Comparison of ENCODE assay signal across 9 cellular contexts in the genomic region with DNA sequence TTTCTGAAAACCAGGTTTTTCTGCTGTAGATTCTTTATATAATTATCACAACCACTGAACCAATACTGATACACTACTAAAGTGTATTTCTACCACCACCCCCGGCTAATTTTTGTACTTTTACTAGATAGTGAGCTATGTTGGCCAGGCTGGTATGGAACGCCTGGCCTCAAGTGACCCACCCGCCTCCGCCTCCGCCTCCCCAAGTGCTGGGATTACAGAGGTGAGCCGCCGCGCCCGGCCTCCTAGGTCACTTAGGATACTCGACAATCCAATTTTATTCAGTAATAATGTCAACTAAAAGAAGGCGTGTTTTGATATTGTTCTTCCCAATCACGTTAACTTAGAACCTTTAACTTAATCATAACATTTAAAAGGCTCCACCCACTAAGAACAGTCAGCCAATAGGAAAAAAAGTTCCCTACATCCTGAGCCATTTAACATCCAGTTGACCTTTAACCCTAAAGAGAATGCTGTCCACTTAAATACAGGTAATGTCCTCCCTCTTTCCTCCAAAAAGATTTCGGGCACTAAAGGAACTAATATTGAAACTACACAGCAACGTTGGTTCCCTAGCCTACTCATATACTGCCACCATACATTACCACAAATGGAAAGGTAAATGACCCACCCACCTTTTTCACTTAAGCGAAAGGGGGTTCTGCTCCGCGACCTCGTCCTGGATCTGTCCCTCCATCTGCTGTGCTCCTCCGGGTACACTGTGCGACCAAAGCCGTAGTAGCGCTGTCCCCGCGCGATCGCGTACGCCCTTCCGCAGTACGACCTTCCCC. TPM values are rescaled to one million over a fixed set of nuclear protein-coding genes. Genes with fewer than 3 reads are reported as not detected.
DNase-seq lines count a peak whose midpoint lies in the region; ATAC-seq and TF ChIP-seq lines count a peak whose summit lies in the region.
"Had no signal": no experiment of that assay in that cellular context is flagged by ENCODE, and none has a peak within 500 bp of the region (broad histone marks: within the 10 kb centered on the region; RNA-seq: fewer than 3 reads in every experiment).

No MANE protein-coding gene starts in this region.

- H3K9me3 Mint-ChIP-seq in activated naive CD8-positive, alpha-beta T cell treated with anti-CD3 and anti-CD28 coated beads for 36 hours: no peaks in the 10 kb centered on the region

- H3K27me3 Mint-ChIP-seq in activated naive CD8-positive, alpha-beta T cell treated with anti-CD3 and anti-CD28 coated beads for 36 hours: no peaks in the 10 kb centered on the region

- H2AFZ ChIP-seq in DND-41 (ENCODE audit: low read depth, low read length): peak overlapping the region; percentile 85; the same call in 1 of the 2 replicates
- H2AFZ ChIP-seq in smooth muscle cell (ENCODE audit: low read depth): no peak overlapping the region

- H3K4me2 ChIP-seq in DND-41 (ENCODE audit: insufficient read depth, low read length) (peak overlapping the region; percentile 76), smooth muscle cell (peak overlapping the region; percentile 93)

- peaks cover 58% of the 10 kb centered on the region for H3K36me3 ChIP-seq in DND-41 (ENCODE audit: insufficient read depth, low read length)
- H3K36me3 ChIP-seq in iPS-15b (ENCODE audit: control insufficient read depth, insufficient read depth, low read length): peaks cover 26% of the 10 kb centered on the region
- H3K36me3 ChIP-seq in smooth muscle cell (ENCODE audit: low read depth): peaks cover 28% of the 10 kb centered on the region

- peaks cover 30% of the 10 kb centered on the region for H4K20me1 ChIP-seq in DND-41 (ENCODE audit: insufficient read depth, low read length)
- H4K20me1 ChIP-seq in smooth muscle cell (ENCODE audit: low read depth): peaks cover 51% of the 10 kb centered on the region

- H3K36me3 Mint-ChIP-seq in activated naive CD8-positive, alpha-beta T cell treated with anti-CD3 and anti-CD28 coated beads for 36 hours: peaks cover 47% of the 10 kb centered on the region

- TF ChIP-seq CTCF in DND-41 (IDR thresholded peaks at IDR 0.05; ENCODE audit: borderline replicate concordance, extremely low read depth, low read length, poor library complexity, severe bottlenecking) (no peak), smooth muscle cell (IDR thresholded peaks at IDR 0.05; ENCODE audit: borderline replicate concordance, insufficient read depth, poor library complexity, severe bottlenecking) (no peak)

- peaks cover 62% of the 10 kb centered on the region for H3K4me1 ChIP-seq in DND-41 (ENCODE audit: insufficient read depth, low read length)
- H3K4me1 ChIP-seq in iPS-15b (ENCODE audit: control insufficient read depth, insufficient read depth, low read length): no peaks in the 10 kb centered on the region
- peaks cover 8% of the 10 kb centered on the region for H3K4me1 ChIP-seq in smooth muscle cell (ENCODE audit: low read depth)

- H3K27me3 ChIP-seq in DND-41 (ENCODE audit: insufficient read depth, low read length, poor library complexity): no peaks in the 10 kb centered on the region
- H3K27me3 ChIP-seq in iPS-15b (ENCODE audit: control insufficient read depth, insufficient read depth, low read length): no peaks in the 10 kb centered on the region
- no peaks in the 10 kb centered on the region for H3K27me3 ChIP-seq in smooth muscle cell (ENCODE audit: low read depth)

- DNase-seq in DND-41 (no peak), HuH-7.5 (ENCODE audit: low spot score) (peak; percentile 41), smooth muscle cell (lab: John Stamatoyannopoulos, UW; ENCODE audit: unreplicated experiment) (no peak), OCI-M2 (lab: John Stamatoyannopoulos, UW; ENCODE audit: unreplicated experiment) (no peak)
- no peak for DNase-seq in activated naive CD8-positive, alpha-beta T cell treated with anti-CD3 and anti-CD28 coated beads for 36 hours
- no peak for DNase-seq in stimulated activated CD4-positive, alpha-beta T cell treated with anti-CD3 and anti-CD28 coated beads, Interleukin-12 subunit alpha, Interleukin-12 subunit beta, amount 100 ng/mL, for 4 hours

- H3K27ac Mint-ChIP-seq in activated naive CD8-positive, alpha-beta T cell treated with anti-CD3 and anti-CD28 coated beads for 36 hours: peak overlapping the region; percentile 99

- H3K9ac ChIP-seq in DND-41 (ENCODE audit: low read depth, low read length) (peak overlapping the region; percentile 93), iPS-15b (ENCODE audit: low read depth, low read length) (peak overlapping the region; percentile 98), smooth muscle cell (ENCODE audit: low read depth) (peak overlapping the region; percentile 99)

- peaks cover 41% of the 10 kb centered on the region for H3K4me1 Mint-ChIP-seq in activated naive CD8-positive, alpha-beta T cell treated with anti-CD3 and anti-CD28 coated beads for 36 hours

- peak overlapping the region; percentile 88 for H3K4me3 Mint-ChIP-seq in activated naive CD8-positive, alpha-beta T cell treated with anti-CD3 and anti-CD28 coated beads for 36 hours

- ATAC-seq in DND-41 (ENCODE audit: insufficient read depth, low read depth) (peak; percentile 9; the same call in 2 of the 3 replicates), HG03460 (IDR thresholded peaks at IDR 0.05; ENCODE audit: unreplicated experiment) (no peak)

- H3K79me2 ChIP-seq in DND-41 (ENCODE audit: insufficient read depth, low read length) (peaks cover 56% of the 10 kb centered on the region), smooth muscle cell (ENCODE audit: low read depth) (peaks cover 42% of the 10 kb centered on the region)

- 16% methylated on average over 30 of the region's 30 CpGs for WGBS in smooth muscle cell (ENCODE audit: low lambda C conversion rate)

- no peaks in the 10 kb centered on the region for H3K9me3 ChIP-seq in DND-41 (ENCODE audit: insufficient read depth, low read length, severe bottlenecking)
- H3K9me3 ChIP-seq in iPS-15b (ENCODE audit: control insufficient read depth, insufficient read depth, low read length): no peaks in the 10 kb centered on the region
- no peaks in the 10 kb centered on the region for H3K9me3 ChIP-seq in smooth muscle cell (replicated peaks; ENCODE audit: low read depth)

- H3K27ac ChIP-seq in DND-41 (ENCODE audit: low read length) (peak overlapping the region; percentile 99), smooth muscle cell (ENCODE audit: low read depth) (peak overlapping the region; percentile 99)

- H3K4me3 ChIP-seq in DND-41 (ENCODE audit: low read depth in 1 of 2, low read length in 2 of 2) (peak overlapping the region; percentile 60 to 96), iPS-15b (ENCODE audit: low read depth, low read length) (peak overlapping the region; percentile 99), smooth muscle cell (peak overlapping the region; percentile 96)

- peaks cover 30% of the 10 kb centered on the region for H3F3A ChIP-seq in smooth muscle cell (ENCODE audit: low read depth)

RNA-seq across cellular contexts. Expression of gene RSRP1, which starts 1.2 kb away (rescaled TPM):
- total RNA-seq in activated naive CD8-positive, alpha-beta T cell treated with anti-CD3 and anti-CD28 coated beads for 36 hours: 10 to 100 TPM; 63.1 to 67.6 TPM
- 83.7 and 93.6 TPM in 2 replicates for total RNA-seq in smooth muscle cell
- polyA plus RNA-seq in smooth muscle cell: 32.3 and 48.8 TPM in 2 replicates

RNA-seq across cellular contexts. Expression of gene SYF2, which starts 13.7 kb away (rescaled TPM):
- 10 to 100 TPM; 34.8 to 36.6 TPM for total RNA-seq in activated naive CD8-positive, alpha-beta T cell treated with anti-CD3 and anti-CD28 coated beads for 36 hours
- 57.2 and 61.1 TPM in 2 replicates for total RNA-seq in smooth muscle cell
- 28.1 and 33.9 TPM in 2 replicates for polyA plus RNA-seq in smooth muscle cell

RNA-seq across cellular contexts. Expression of gene RHD, which starts 26.3 kb away (rescaled TPM):
- not detected for total RNA-seq in activated naive CD8-positive, alpha-beta T cell treated with anti-CD3 and anti-CD28 coated beads for 36 hours
- total RNA-seq in smooth muscle cell: not detected in 2 replicates
- polyA plus RNA-seq in smooth muscle cell: 0.12 TPM in 1 of 2 replicates, not detected in the other
- total RNA-seq: subcutaneous adipose tissue had no signal
